Comparison of ENCODE assay signal across 10 cellular contexts in genomic region chr2:70111752-70112591, GRCh38. TPM values are rescaled to one million over a fixed set of nuclear protein-coding genes. Genes with fewer than 3 reads are reported as not detected.
A peak's percentile ranks its signal among the peaks of the same experiment; 100 is the strongest.
DNase-seq lines count a peak whose midpoint lies in the region; ATAC-seq and TF ChIP-seq lines count a peak whose summit lies in the region.
"Had no signal": no experiment of that assay in that cellular context is flagged by ENCODE, and none has a peak within 500 bp of the region (broad histone marks: within the 10 kb centered on the region; RNA-seq: fewer than 3 reads in every experiment).

No MANE protein-coding gene starts in this region.

- H3K27me3 ChIP-seq in CD8-positive, alpha-beta memory T cell (ENCODE audit: insufficient read depth, low read length, poor library complexity, severe bottlenecking), result no peaks in the 10 kb centered on the region
- no peaks in the 10 kb centered on the region for H3K27me3 ChIP-seq in HUES48 (ENCODE audit: control insufficient read depth, insufficient read depth, low read length)
- no peaks in the 10 kb centered on the region for H3K27me3 ChIP-seq in neutrophil
- H3K27me3 ChIP-seq: foreskin keratinocyte, pancreas had no signal

- H3K27me3 Mint-ChIP-seq in CD8-positive, alpha-beta memory T cell, result no peaks in the 10 kb centered on the region
- H3K27me3 Mint-ChIP-seq: stimulated activated memory B cell treated with anti-CD40 and anti-IgM and Interleukin-4, amounts not matched to agents 10 μg/mL and 1 μg/mL and 100 μg/mL, for 72 hours had no signal

- no peak for DNase-seq in CD8-positive, alpha-beta memory T cell
- DNase-seq in cardiac fibroblast (ENCODE audit: low read depth in 2 of 2), result peak; percentile 73

- peaks cover 44 to 65% (median 53%) of the 10 kb centered on the region in 3 donors for H3K4me1 Mint-ChIP-seq in CD8-positive, alpha-beta memory T cell

- no peak for TF ChIP-seq CTCF in cardiac fibroblast (IDR thresholded peaks at IDR 0.05; ENCODE audit: low read depth, low read length)
- TF ChIP-seq CTCF in neutrophil (IDR thresholded peaks at IDR 0.05), result no peak

- CTCF ChIA-PET in CD8-positive, alpha-beta memory T cell (lab: Charles Lee), result interaction anchor here (5.2 to 9.2 kb wide), 2 partner anchors 12 to 22 kb away, joined by 52 to 105 read pairs; partner anchors contain the start of gene PCBP1

- POLR2A ChIA-PET in CD8-positive, alpha-beta memory T cell (lab: Charles Lee), result no interaction called here

- ATAC-seq in GM21723 (IDR thresholded peaks at IDR 0.05; ENCODE audit: unreplicated experiment) (no peak), HG02623 (IDR thresholded peaks at IDR 0.05; ENCODE audit: unreplicated experiment) (no peak), HG02678 (IDR thresholded peaks at IDR 0.05; ENCODE audit: unreplicated experiment) (no peak)
- ATAC-seq: foreskin keratinocyte; pancreas; stimulated activated memory B cell treated with anti-CD40 and anti-IgM and Interleukin-4, amounts not matched to agents 10 μg/mL and 1 μg/mL and 100 μg/mL, for 72 hours had no signal

- no peak overlapping the region for H3K4me3 ChIP-seq in CD8-positive, alpha-beta memory T cell (ENCODE audit: low read length)
- H3K4me3 ChIP-seq in HUES48 (ENCODE audit: low read depth, low read length), result no peak overlapping the region
- H3K4me3 ChIP-seq in cardiac fibroblast (replicated peaks in 1 of 2; ENCODE audit: low read depth in 2 of 2, low read length in 2 of 2), result no peak overlapping the region
- peak overlapping the region in 1 of 2 experiments; percentile 31 for H3K4me3 ChIP-seq in neutrophil (ENCODE audit: low read depth in 1 of 2, low read length in 1 of 2)
- H3K4me3 ChIP-seq: pancreas had no signal

- peaks cover 57% of the 10 kb centered on the region for H3K4me1 ChIP-seq in CD8-positive, alpha-beta memory T cell (ENCODE audit: insufficient read depth, low read length)
- H3K4me1 ChIP-seq in HUES48 (ENCODE audit: control insufficient read depth, insufficient read depth, low read length) (peaks cover 32% of the 10 kb centered on the region), neutrophil (ENCODE audit: control insufficient read depth in 1 of 2, insufficient read depth in 1 of 2, low read depth in 1 of 2, low read length in 1 of 2) (peaks cover 43 to 56% of the 10 kb centered on the region in 2 experiments)
- H3K4me1 ChIP-seq: foreskin keratinocyte had no signal

- peak overlapping the region in 2 of 7 donors; percentile 11 to 32 for H3K4me3 Mint-ChIP-seq in CD8-positive, alpha-beta memory T cell
- H3K4me3 Mint-ChIP-seq: stimulated activated memory B cell treated with anti-CD40 and anti-IgM and Interleukin-4, amounts not matched to agents 10 μg/mL and 1 μg/mL and 100 μg/mL, for 72 hours had no signal

- no peak overlapping the region for H3K9ac ChIP-seq in HUES48 (ENCODE audit: low read depth, low read length)

- no peaks in the 10 kb centered on the region for H3K36me3 ChIP-seq in CD8-positive, alpha-beta memory T cell (ENCODE audit: insufficient read depth, low read length)
- H3K36me3 ChIP-seq in HUES48 (ENCODE audit: control insufficient read depth, insufficient read depth, low read length) (no peaks in the 10 kb centered on the region), neutrophil (no peaks in the 10 kb centered on the region)
- H3K36me3 ChIP-seq: pancreas had no signal

- no peaks in the 10 kb centered on the region for H3K9me3 ChIP-seq in CD8-positive, alpha-beta memory T cell (ENCODE audit: low read length)
- H3K9me3 ChIP-seq in HUES48 (ENCODE audit: control insufficient read depth, insufficient read depth, low read length), result no peaks in the 10 kb centered on the region
- H3K9me3 ChIP-seq in neutrophil, result no peaks in the 10 kb centered on the region
- H3K9me3 ChIP-seq: pancreas had no signal

- H3K9me3 Mint-ChIP-seq in CD8-positive, alpha-beta memory T cell, result no peaks in the 10 kb centered on the region
- H3K9me3 Mint-ChIP-seq: stimulated activated memory B cell treated with anti-CD40 and anti-IgM and Interleukin-4, amounts not matched to agents 10 μg/mL and 1 μg/mL and 100 μg/mL, for 72 hours had no signal

- peak overlapping the region; percentile 11 to 86 (median 69) for H3K27ac Mint-ChIP-seq in CD8-positive, alpha-beta memory T cell

- no peak overlapping the region for H3K27ac ChIP-seq in CD8-positive, alpha-beta memory T cell (ENCODE audit: low read depth, low read length)
- H3K27ac ChIP-seq in HUES48 (ENCODE audit: low read depth, low read length) (peak overlapping the region; percentile 11), neutrophil (peak overlapping the region; percentile 95)
- H3K27ac ChIP-seq: foreskin keratinocyte had no signal

- no peaks in the 10 kb centered on the region for H3K36me3 Mint-ChIP-seq in CD8-positive, alpha-beta memory T cell
- H3K36me3 Mint-ChIP-seq: stimulated activated memory B cell treated with anti-CD40 and anti-IgM and Interleukin-4, amounts not matched to agents 10 μg/mL and 1 μg/mL and 100 μg/mL, for 72 hours had no signal

RNA-seq across cellular contexts. Expression of gene PCBP1, which starts 24.7 kb away (rescaled TPM):
- total RNA-seq in CD8-positive, alpha-beta memory T cell, result 100 to 1,000 TPM; 428 to 434 TPM
- 161 TPM for polyA plus RNA-seq in CD8-positive, alpha-beta memory T cell

Comparison
In these comparisons a context has a peak if more than half of its experiments do, and no peak if none do; other contexts are left out.
1. DNase-seq: peak in cardiac fibroblast (2 of 2); none in CD8-positive, alpha-beta memory T cell (0 of 5).